Comparison of ENCODE assay signal across 19 cellular contexts in the genomic region with DNA sequence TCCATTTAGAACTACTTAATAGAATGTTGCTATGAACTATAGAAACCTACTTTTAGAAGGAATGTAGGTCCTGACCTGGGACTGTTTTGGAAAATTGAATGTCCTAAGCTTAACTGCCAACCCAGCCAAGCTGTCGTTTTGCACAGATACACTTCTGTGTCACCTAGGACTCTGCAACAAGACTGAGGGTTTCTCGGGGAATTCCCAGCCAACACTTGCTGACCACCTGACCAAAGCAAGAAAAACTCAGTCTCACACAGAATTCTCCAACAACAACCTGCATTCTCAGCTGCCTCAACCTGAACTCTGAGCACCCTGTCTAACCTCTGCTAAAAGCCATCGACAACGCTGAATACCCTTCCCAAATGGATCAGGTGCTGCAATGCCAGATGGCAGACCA.
"Had no signal": no experiment of that assay in that cellular context is flagged by ENCODE, and none has a peak within 500 bp of the region (broad histone marks: within the 10 kb centered on the region; RNA-seq: fewer than 3 reads in every experiment).

No MANE protein-coding gene starts in this region.

- DNase-seq: activated CD4-positive, alpha-beta T cell treated with anti-CD3 and anti-CD28 coated beads for 1 hour; activated CD4-positive, alpha-beta T cell treated with anti-CD3 and anti-CD28 coated beads, Interleukin-2, amount 50 U/mL, for 4 hours; activated naive CD4-positive, alpha-beta T cell treated with anti-CD3 and anti-CD28 coated beads for 36 hours; activated naive CD8-positive, alpha-beta T cell treated with anti-CD3 and anti-CD28 coated beads, Interleukin-2, amount 50 U/mL, for 24 hours; aorta; cerebellar nuclear complex; dermis blood vessel endothelial cell; head of caudate nucleus; mesendoderm; occipital lobe; stimulated activated CD4-positive, alpha-beta T cell treated with anti-CD3 and anti-CD28 coated beads, Interleukin-15, amount 100 ng/mL, for 24 hours; stimulated activated CD4-positive, alpha-beta T cell treated with anti-CD3 and anti-CD28 coated beads, Interleukin-4, amount 100 ng/mL, for 1 hour; stimulated activated naive B cell treated with anti-CD40 and anti-IgM and Interleukin-4, amounts not matched to agents 10 μg/mL and 1 μg/mL and 100 μg/mL, for 72 hours; tibial artery; uterus had no signal

- H3K4me1 ChIP-seq: right atrium auricular region, tibial artery, uterus had no signal

- H3K27me3 ChIP-seq: right atrium auricular region, tibial artery, uterus had no signal

- H3K36me3 ChIP-seq: right atrium auricular region, tibial artery, uterus had no signal

- ATAC-seq: activated naive CD8-positive, alpha-beta T cell treated with anti-CD3 and anti-CD28 coated beads, Interleukin-2, amount 50 U/mL, for 24 hours; activated T-helper 17 cell treated with anti-CD3 and anti-CD28 coated beads, Interleukin-2, amount 50 U/mL, for 72 hours; stimulated activated naive B cell treated with anti-CD40 and anti-IgM and Interleukin-4, amounts not matched to agents 10 μg/mL and 1 μg/mL and 100 μg/mL, for 72 hours had no signal

- H3K9me3 ChIP-seq: right atrium auricular region, tibial artery, uterus had no signal

- H3K4me3 ChIP-seq: right atrium auricular region, tibial artery, uterus had no signal

- H3K27ac ChIP-seq: epithelial cell of prostate, right atrium auricular region, tibial artery, uterus, VCaP had no signal
